Comparison of ENCODE assay signal across 8 cellular contexts in the genomic region with DNA sequence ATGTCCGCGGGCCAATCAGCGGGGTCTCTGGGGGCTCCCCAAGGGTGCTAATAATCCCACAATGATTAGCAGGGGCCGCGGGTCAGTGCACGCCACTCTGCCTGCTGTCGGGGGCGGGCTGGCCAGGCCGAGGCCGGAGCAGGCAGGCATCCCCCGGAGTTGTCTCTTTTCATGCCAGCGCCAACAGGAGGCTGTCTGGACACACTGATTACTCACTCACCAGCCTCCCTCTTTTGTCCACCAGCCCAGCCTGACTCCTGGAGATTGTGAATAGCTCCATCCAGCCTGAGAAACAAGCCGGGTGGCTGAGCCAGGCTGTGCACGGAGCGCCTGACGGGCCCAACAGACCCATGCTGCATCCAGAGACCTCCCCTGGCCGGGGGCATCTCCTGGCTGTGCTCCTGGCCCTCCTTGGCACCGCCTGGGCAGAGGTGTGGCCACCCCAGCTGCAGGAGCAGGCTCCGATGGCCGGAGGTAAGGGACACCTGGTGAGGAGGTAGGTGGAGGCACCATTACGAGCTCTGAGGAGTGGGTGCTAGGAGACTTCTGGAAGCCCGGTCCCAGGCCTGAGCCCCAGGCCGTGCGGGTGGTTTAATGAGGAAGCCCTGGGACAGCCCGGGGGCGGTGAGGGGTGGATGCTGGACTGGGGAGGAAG. TPM values are rescaled to one million over a fixed set of nuclear protein-coding genes. Genes with fewer than 3 reads are reported as not detected.
DNase-seq lines count a peak whose midpoint lies in the region; ATAC-seq and TF ChIP-seq lines count a peak whose summit lies in the region.
"Not testable (repeated sequence)": the region's sequence is repeated elsewhere in the genome, so short reads cannot be mapped to it uniquely, and the experiment has no call there.
"Had no signal": no experiment of that assay in that cellular context is flagged by ENCODE, and none has a peak within 500 bp of the region (broad histone marks: within the 10 kb centered on the region; RNA-seq: fewer than 3 reads in every experiment).

A gene (plus strand): TSS at position 318 of the 655 bp plus-strand sequence. CDS start 33 bp downstream, at position 351.

- H3K4me3 ChIP-seq in PC-3 (ENCODE audit: low read length); mucosa of descending colon; psoas muscle; thoracic aorta: not testable (repeated sequence)

- H3K27ac ChIP-seq in PC-3 (ENCODE audit: low read length); foreskin keratinocyte; psoas muscle; thoracic aorta: not testable (repeated sequence)

- H2AFZ ChIP-seq in PC-3 (ENCODE audit: low read length): not testable (repeated sequence)

- H3K79me2 ChIP-seq in PC-3 (ENCODE audit: low read length): not testable (repeated sequence)

- not testable (repeated sequence) for H3K27me3 ChIP-seq in PC-3 (ENCODE audit: low read length); foreskin keratinocyte; psoas muscle (ENCODE audit: insufficient read depth in 3 of 3, low read length in 2 of 3); thoracic aorta (replicated peaks; ENCODE audit: insufficient read depth)

- H3K36me3 ChIP-seq in PC-3 (ENCODE audit: low read depth, low read length); mucosa of descending colon (ENCODE audit: low read depth); psoas muscle (ENCODE audit: insufficient read depth in 1 of 2, low read depth in 1 of 2); thoracic aorta: not testable (repeated sequence)

- not testable (repeated sequence) for H3K27ac Mint-ChIP-seq in activated naive CD8-positive, alpha-beta T cell treated with anti-CD3 and anti-CD28 coated beads, Interleukin-2, amount 50 U/mL, for 24 hours

- not testable (repeated sequence) for H3K9me3 ChIP-seq in PC-3 (ENCODE audit: low read length); mucosa of descending colon; psoas muscle; thoracic aorta

- not testable (repeated sequence) for H3K4me3 Mint-ChIP-seq in activated naive CD8-positive, alpha-beta T cell treated with anti-CD3 and anti-CD28 coated beads, Interleukin-2, amount 50 U/mL, for 24 hours

- intact Hi-C loops in PC-3 (cut with micrococcal nuclease); left colon (cut with DNase I, micrococcal nuclease); mucosa of descending colon (cut with DNase I, micrococcal nuclease); psoas muscle (cut with DNase I): not testable (repeated sequence)

- not testable (repeated sequence) for H3K27me3 Mint-ChIP-seq in activated naive CD8-positive, alpha-beta T cell treated with anti-CD3 and anti-CD28 coated beads, Interleukin-2, amount 50 U/mL, for 24 hours

- WGBS in psoas muscle, 3 donors: 47 to 69% (median 65%) methylated on average over 3 to 9 of the region's 26 CpGs

- POLR2A ChIA-PET in PC-3 (lab: Charles Lee; ENCODE audit: unreplicated experiment): not testable (repeated sequence)

- H3K4me1 Mint-ChIP-seq in activated naive CD8-positive, alpha-beta T cell treated with anti-CD3 and anti-CD28 coated beads, Interleukin-2, amount 50 U/mL, for 24 hours: not testable (repeated sequence)

- CTCF ChIA-PET in PC-3 (lab: Charles Lee): not testable (repeated sequence)

- not testable (repeated sequence) for H3K36me3 Mint-ChIP-seq in activated naive CD8-positive, alpha-beta T cell treated with anti-CD3 and anti-CD28 coated beads, Interleukin-2, amount 50 U/mL, for 24 hours (ENCODE audit: low read depth)

- H3K4me1 ChIP-seq in PC-3 (ENCODE audit: insufficient read depth, low read length); foreskin keratinocyte; mucosa of descending colon (ENCODE audit: low read depth); psoas muscle; thoracic aorta (ENCODE audit: control insufficient read depth in 1 of 2, low read depth in 2 of 2): not testable (repeated sequence)

- TF ChIP-seq CTCF in PC-3 (conservative IDR thresholded peaks at IDR 0.05; ENCODE audit: low read depth, low read length); foreskin keratinocyte (conservative IDR thresholded peaks at IDR 0.05); mucosa of descending colon (IDR thresholded peaks at IDR 0.05); psoas muscle (IDR thresholded peaks at IDR 0.05); thoracic aorta (IDR thresholded peaks at IDR 0.05): not testable (repeated sequence)

- not testable (repeated sequence) for H3F3A ChIP-seq in PC-3 (ENCODE audit: low read length, unreplicated experiment)

- not testable (repeated sequence) for H3K9me3 Mint-ChIP-seq in activated naive CD8-positive, alpha-beta T cell treated with anti-CD3 and anti-CD28 coated beads, Interleukin-2, amount 50 U/mL, for 24 hours

- peak; percentile 66 for ATAC-seq in PC-3
- ATAC-seq in activated naive CD8-positive, alpha-beta T cell treated with anti-CD3 and anti-CD28 coated beads, Interleukin-2, amount 50 U/mL, for 24 hours: peak; percentile 21
- peak; percentile 22 for ATAC-seq in foreskin keratinocyte
- peak; percentile 15 for ATAC-seq in left colon
- ATAC-seq in mucosa of descending colon: peak; percentile 53
- peak; percentile 34 to 59 (median 44) for ATAC-seq in psoas muscle
- ATAC-seq in thoracic aorta (ENCODE audit: insufficient number of reproducible peaks, low FRiP score, low read depth): peak; percentile 27

- not testable (repeated sequence) for H3K4me2 ChIP-seq in PC-3 (ENCODE audit: low read length)

- DNase-seq in PC-3; activated naive CD8-positive, alpha-beta T cell treated with anti-CD3 and anti-CD28 coated beads, Interleukin-2, amount 50 U/mL, for 24 hours; foreskin keratinocyte; left colon; mucosa of descending colon; psoas muscle; thoracic aorta (ENCODE audit: low spot score): not testable (repeated sequence)

- H4K20me1 ChIP-seq in PC-3 (ENCODE audit: low read length): not testable (repeated sequence)

- BruUV-seq in PC-3 (replicated peaks; lab: Mats Ljungman, UMichigan): not testable (repeated sequence)

- not testable (repeated sequence) for H3K9ac ChIP-seq in PC-3 (ENCODE audit: low read length)

- H3K9me2 ChIP-seq in PC-3 (replicated peaks; ENCODE audit: low read length): not testable (repeated sequence)

RNA-seq across cellular contexts. Expression of the gene that starts here (rescaled TPM):
- total RNA-seq in PC-3 (2014; rRNA removed) (0.22 TPM in 1 of 2 replicates, not detected in the other), foreskin keratinocyte (0.10 and 0.11 TPM in 2 replicates), left colon (1 to 10 TPM; 1.0 to 2.0 TPM), mucosa of descending colon (1 to 10 TPM in 2 of 3 donors, under 1 TPM in 1; 0.43 to 2.9 (median 1.6) TPM), psoas muscle (under 1 TPM in 2 of 4 donors, not detected in 2; 0.21 to 0.22 TPM), thoracic aorta (10 to 100 TPM; 12.4 to 21.9 TPM)
- polyA plus RNA-seq in foreskin keratinocyte (0.04 and 0.06 TPM in 2 replicates), psoas muscle (under 1 TPM; 0.10 to 0.27 (median 0.27) TPM)
- polyA plus RNA-seq: IgD-negative memory B cell had no signal

Comparison
In these comparisons a context has a peak if more than half of its experiments do, and no peak if none do; other contexts are left out.
1. Peak in ATAC-seq in PC-3; RNA of the gene not detected or under 1 TPM.
2. Peak in ATAC-seq in foreskin keratinocyte; RNA of the gene not detected or under 1 TPM.
3. Peak in ATAC-seq in psoas muscle; RNA of the gene not detected or under 1 TPM.
4. ATAC-seq: peak in every context shown above with its lines; median percentile 66 in PC-3; 53 in mucosa of descending colon; 44 in psoas muscle; 27 in thoracic aorta; 22 in foreskin keratinocyte; 21 in activated naive CD8-positive, alpha-beta T cell treated with anti-CD3 and anti-CD28 coated beads, Interleukin-2, amount 50 U/mL, for 24 hours; 15 in left colon.